Comparison of ENCODE assay signal across 8 cellular contexts in genomic region chr7:48089415-48089975, GRCh38. TPM values are rescaled to one million over a fixed set of nuclear protein-coding genes. Genes with fewer than 3 reads are reported as not detected.
A peak's percentile ranks its signal among the peaks of the same experiment; 100 is the strongest.
DNase-seq lines count a peak whose midpoint lies in the region; ATAC-seq and TF ChIP-seq lines count a peak whose summit lies in the region.

No MANE protein-coding gene starts in this region.

- TF ChIP-seq CTCF in OCI-LY7 (conservative IDR thresholded peaks at IDR 0.05; ENCODE audit: low read length) (no peak), adrenal gland (IDR thresholded peaks at IDR 0.05) (no peak)

- POLR2A ChIA-PET in OCI-LY7 (lab: Charles Lee) = no interaction called here

- H3K79me2 ChIP-seq in OCI-LY7 (ENCODE audit: insufficient read depth, low read depth, low read length) = no peaks in the 10 kb centered on the region

- H3K9me3 ChIP-seq in OCI-LY7 (ENCODE audit: low read length) = no peaks in the 10 kb centered on the region
- no peaks in the 10 kb centered on the region for H3K9me3 ChIP-seq in adrenal gland (replicated peaks in 1 of 3)
- H3K9me3 ChIP-seq in iPS-18c (ENCODE audit: control insufficient read depth, insufficient read depth, low read length) = no peaks in the 10 kb centered on the region

- H3K4me3 ChIP-seq in OCI-LY7 (ENCODE audit: low read depth, low read length, poor library complexity, severe bottlenecking) (peak overlapping the region; percentile 70), adrenal gland (peak overlapping the region; percentile 49 to 90 (median 74)), iPS-18c (ENCODE audit: insufficient read depth, low read depth, low read length) (peak overlapping the region; percentile 85), skin epidermis (peak overlapping the region; percentile 52 to 83 (median 65))

- H3K9me2 ChIP-seq in OCI-LY7 (ENCODE audit: insufficient read depth, low read length) = no peaks in the 10 kb centered on the region

- H3K36me3 ChIP-seq in OCI-LY7 (ENCODE audit: insufficient read depth, low read length) (no peaks in the 10 kb centered on the region), adrenal gland (replicated peaks in 1 of 2) (peaks cover 0 to 25% of the 10 kb centered on the region in 2 donors)

- BruUV-seq in OCI-LY7 (replicated peaks; lab: Mats Ljungman, UMichigan) = no TSS peak

- peak overlapping the region; percentile 96 for H3K4me2 ChIP-seq in OCI-LY7 (ENCODE audit: low read length)

- TF ChIP-seq POLR2A in adrenal gland (IDR thresholded peaks at IDR 0.05) = no peak

- CTCF ChIA-PET in OCI-LY7 (lab: Charles Lee; ENCODE audit: unreplicated experiment) = no interaction called here

- H4K20me1 ChIP-seq in OCI-LY7 (ENCODE audit: insufficient read depth, low read length) = no peaks in the 10 kb centered on the region

- H3K27ac ChIP-seq in OCI-LY7 (ENCODE audit: low read depth, low read length, poor library complexity, severe bottlenecking) (no peak overlapping the region), adrenal gland (peak overlapping the region; percentile 97 to 99 (median 98)), skin epidermis (peak overlapping the region; percentile 65 to 97 (median 86))

- ATAC-seq in HG02938 (IDR thresholded peaks at IDR 0.05; ENCODE audit: unreplicated experiment) = peak; percentile 11

- peak; percentile 71 for DNase-seq in NCI-H2029 (lab: John Stamatoyannopoulos, UW)
- DNase-seq in NCI-H2029 treated with DMSO at 0.1 percent for 48 hours (lab: John Stamatoyannopoulos, UW) = no peak
- no peak for DNase-seq in OCI-LY7 (ENCODE audit: low spot score)
- peak in 3 of 7 donors; percentile 52 to 62 (median 59) for DNase-seq in adrenal gland
- DNase-seq in NCI-H524 treated with DMSO at 0.1 percent for 48 hours (lab: John Stamatoyannopoulos, UW) = no peak

- WGBS in adrenal gland, 4 donors = 1 to 7% (median 2%) methylated on average over 3 to 53 of the region's 53 CpGs

- no peaks in the 10 kb centered on the region for H3K27me3 ChIP-seq in adrenal gland

- intact Hi-C loops in OCI-LY7 (cut with micrococcal nuclease; ENCODE audit: unreplicated experiment) (no loop called here), adrenal gland (cut with DNase I) (no loop called here)

- H2AFZ ChIP-seq in OCI-LY7 (ENCODE audit: low read length) = peak overlapping the region; percentile 88

- H3K4me1 ChIP-seq in OCI-LY7 (ENCODE audit: insufficient read depth, low read length, poor library complexity, severe bottlenecking) (peaks cover 31% of the 10 kb centered on the region), adrenal gland (replicated peaks in 1 of 2) (peaks cover 6 to 51% of the 10 kb centered on the region in 2 donors)

RNA-seq across cellular contexts. Expression of gene UPP1, which starts 0.4 kb away (rescaled TPM):
- total RNA-seq in OCI-LY7 (2014; rRNA removed; shearing (Covaris generic)) = 7.0 and 9.1 TPM in 2 replicates
- total RNA-seq in OCI-LY7 (2022) = 1.8 and 2.1 TPM in 2 replicates
- 10 to 100 TPM in 7 of 8 donors, 1 to 10 TPM in 1; 6.9 to 47.1 (median 24.8) TPM for total RNA-seq in adrenal gland
- 100 to 1,000 TPM in 2 of 3 donors, 10 to 100 TPM in 1; 15.9 to 132 (median 112) TPM for polyA plus RNA-seq in adrenal gland

RNA-seq across cellular contexts. Expression of gene C7orf57, which starts 54.2 kb away (rescaled TPM):
- 0.25 and 0.59 TPM in 2 replicates for total RNA-seq in OCI-LY7 (2014; rRNA removed; shearing (Covaris generic))
- total RNA-seq in OCI-LY7 (2022) (0.18 and 0.29 TPM in 2 replicates), adrenal gland (1 to 10 TPM in 1 of 8 donors, not detected in 7; 1.7 TPM)
- polyA plus RNA-seq in adrenal gland = not detected
